Comparison of ENCODE assay signal across 1 cellular context in the genomic region with DNA sequence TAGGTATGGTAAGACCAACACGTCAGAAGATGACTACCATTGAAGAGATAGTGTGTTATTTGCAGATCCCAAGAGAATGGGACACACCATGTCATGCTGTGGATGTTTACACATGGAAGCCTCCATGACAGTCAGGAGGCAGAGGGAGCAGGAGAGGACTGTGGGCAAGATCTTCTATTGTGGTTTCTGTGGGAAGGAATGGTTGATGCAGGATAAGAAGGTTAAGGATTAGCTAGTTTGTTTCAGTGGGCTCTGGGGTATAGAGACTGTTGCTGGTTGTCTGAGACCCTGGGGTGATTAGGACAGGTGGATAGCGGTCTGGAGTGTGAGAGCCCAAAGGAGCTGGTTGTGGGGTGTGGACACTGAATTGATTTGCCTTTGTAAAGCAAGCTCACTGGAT.
TF ChIP-seq lines count a peak whose summit lies in the region.

No MANE protein-coding gene starts in this region.

TF ChIP-seq in H1, 55 proteins besides CTCF, POLR2A, EP300 and RAD21:
- no peak for TF ChIP-seq BRCA1 (IDR thresholded peaks at IDR 0.05; ENCODE audit: low read depth, low read length)
- TF ChIP-seq KDM4A (IDR thresholded peaks at IDR 0.05; ENCODE audit: low read depth, low read length, severe bottlenecking) = no peak
- no peak for TF ChIP-seq GTF2F1 (IDR thresholded peaks at IDR 0.05; ENCODE audit: borderline replicate concordance, low read depth, low read length)
- TF ChIP-seq CREB1 (IDR thresholded peaks at IDR 0.05) = no peak
- no peak for TF ChIP-seq TEAD4 (IDR thresholded peaks at IDR 0.05; ENCODE audit: low read depth, low read length)
- TF ChIP-seq POU5F1 (IDR thresholded peaks at IDR 0.05; ENCODE audit: low read depth, low read length) = no peak
TF ChIP-seq in H1: peak in this region for 0.
